Comparison of ENCODE assay signal across 8 cellular contexts in genomic region chr6:34425132-34425497, GRCh38. TPM values are rescaled to one million over a fixed set of nuclear protein-coding genes. Genes with fewer than 3 reads are reported as not detected.
DNase-seq lines count a peak whose midpoint lies in the region; ATAC-seq, FAIRE-seq and TF ChIP-seq lines count a peak whose summit lies in the region.

No MANE protein-coding gene starts in this region.

- FAIRE-seq in GM19239 (lab: Jason Lieb, UNC), result no peak

- no peaks in the 10 kb centered on the region for H3K27me3 ChIP-seq in brain microvascular endothelial cell (replicated peaks)

- ATAC-seq in mucosa of descending colon, result no peak
- ATAC-seq in GM18909 (IDR thresholded peaks at IDR 0.05; ENCODE audit: poor library complexity, unreplicated experiment), result no peak

- DNase-seq in AG10803 (ENCODE audit: low read depth) (no peak), brain microvascular endothelial cell (no peak), mucosa of descending colon (no peak), NCI-H526 treated with DMSO at 0.1 percent for 48 hours (lab: John Stamatoyannopoulos, UW) (no peak), EL (no peak), GM19239 (ENCODE audit: insufficient read length, low spot score) (no peak)

- no peaks in the 10 kb centered on the region for H3K9me3 ChIP-seq in KOPT-K1 (ENCODE audit: insufficient read depth, low read length, poor library complexity, severe bottlenecking)
- no peaks in the 10 kb centered on the region for H3K9me3 ChIP-seq in mucosa of descending colon

- intact Hi-C loops in mucosa of descending colon (cut with DNase I, micrococcal nuclease), result no loop called here

- in situ Hi-C loops in brain microvascular endothelial cell (cut with HindIII; ENCODE audit: low pct_ligation_motif_present, low sequenced_read_pairs), result no loop called here

- no peak for TF ChIP-seq CTCF in AG10803 (conservative IDR thresholded peaks at IDR 0.05; ENCODE audit: low read length)
- no peak for TF ChIP-seq CTCF in brain microvascular endothelial cell (IDR thresholded peaks at IDR 0.05; ENCODE audit: low read depth, low read length, missing control alignments)
- TF ChIP-seq CTCF in mucosa of descending colon (IDR thresholded peaks at IDR 0.05), result no peak

- H3K36me3 ChIP-seq in KOPT-K1 (ENCODE audit: insufficient read depth, low read length) (peaks cover 54% of the 10 kb centered on the region), brain microvascular endothelial cell (replicated peaks) (peaks cover 51% of the 10 kb centered on the region), mucosa of descending colon (ENCODE audit: low read depth) (peaks cover 14% of the 10 kb centered on the region)

- H3K27ac ChIP-seq in KOPT-K1 (ENCODE audit: low read depth, low read length, poor library complexity, severe bottlenecking) (peak overlapping the region; percentile 81), brain microvascular endothelial cell (peak overlapping the region; percentile 94)

- H3K4me1 ChIP-seq in mucosa of descending colon (ENCODE audit: low read depth), result peaks cover 9% of the 10 kb centered on the region

- H3K4me3 ChIP-seq in AG10803 (ENCODE audit: low read length), result peak overlapping the region; percentile 99
- H3K4me3 ChIP-seq in brain microvascular endothelial cell (ENCODE audit: low read depth, low read length), result peak overlapping the region; percentile 97
- peak overlapping the region; percentile 83 for H3K4me3 ChIP-seq in mucosa of descending colon

RNA-seq across cellular contexts. Expression of gene RPS10, which starts 0.8 kb away (rescaled TPM):
- 1,000 to 10,000 TPM in 2 of 3 donors, 100 to 1,000 TPM in 1; 999 to 1,006 (median 1,004) TPM for total RNA-seq in mucosa of descending colon

RNA-seq across cellular contexts. Expression of gene NUDT3, which starts 32.6 kb away (rescaled TPM):
- 10 to 100 TPM; 19.1 to 48.7 (median 26.7) TPM for total RNA-seq in mucosa of descending colon

RNA-seq across cellular contexts. Expression of gene PACSIN1, which starts 40.8 kb away (rescaled TPM):
- total RNA-seq in mucosa of descending colon, result 1 to 10 TPM in 1 of 3 donors, under 1 TPM in 2; 0.41 to 1.9 (median 0.67) TPM
